Comparison of ENCODE assay signal across 8 cellular contexts in genomic region chr11:107549253-107549953, GRCh38. TPM values are rescaled to one million over a fixed set of nuclear protein-coding genes. Genes with fewer than 3 reads are reported as not detected.
DNase-seq lines count a peak whose midpoint lies in the region; ATAC-seq, FAIRE-seq and TF ChIP-seq lines count a peak whose summit lies in the region.

No MANE protein-coding gene starts in this region.

- peaks cover 27% of the 10 kb centered on the region for H3K4me1 Mint-ChIP-seq in mesothelial cell of epicardium
- peaks cover 4% of the 10 kb centered on the region for H3K4me1 Mint-ChIP-seq in activated T-helper 2 cell treated with anti-CD3 and anti-CD28 coated beads, Interferon-gamma antibody, Interleukin-2, Interleukin-4, amounts not matched to agents 10 μg/mL and 5 μg/mL and 100 μg/mL, durations not matched to agents 14 hours and 24 hours and 36 hours (ENCODE audit: low read depth)

- H3K36me3 ChIP-seq in RWPE2 (ENCODE audit: low read depth), result peaks cover 41% of the 10 kb centered on the region

- DNase-seq in AG04450 (ENCODE audit: low read depth, low spot score), result no peak
- DNase-seq in EL, result peak; percentile 46
- DNase-seq in RWPE2 (ENCODE audit: low spot score), result no peak
- DNase-seq in mesothelial cell of epicardium (ENCODE audit: low spot score in 2 of 2, unreplicated experiment in 2 of 2), result no peak
- no peak for DNase-seq in globus pallidus (ENCODE audit: low spot score)
- no peak for DNase-seq in activated T-helper 2 cell treated with anti-CD3 and anti-CD28 coated beads, Interferon-gamma antibody, Interleukin-2, Interleukin-4, amounts not matched to agents 10 μg/mL and 5 μg/mL and 100 μg/mL, durations not matched to agents 14 hours and 24 hours and 36 hours (ENCODE audit: low spot score)

- TF ChIP-seq CTCF in AG04450 (IDR thresholded peaks at IDR 0.05; ENCODE audit: low read depth, low read length) (peak; percentile 93), RWPE2 (IDR thresholded peaks at IDR 0.05; ENCODE audit: poor library complexity, severe bottlenecking) (peak; percentile 93), mesothelial cell of epicardium (IDR thresholded peaks at IDR 0.05; ENCODE audit: unreplicated experiment) (peak; percentile 76)

- H3K9me3 Mint-ChIP-seq in mesothelial cell of epicardium, result no peaks in the 10 kb centered on the region
- no peaks in the 10 kb centered on the region for H3K9me3 Mint-ChIP-seq in activated T-helper 2 cell treated with anti-CD3 and anti-CD28 coated beads, Interferon-gamma antibody, Interleukin-2, Interleukin-4, amounts not matched to agents 10 μg/mL and 5 μg/mL and 100 μg/mL, durations not matched to agents 14 hours and 24 hours and 36 hours

- no peaks in the 10 kb centered on the region for H3K27me3 Mint-ChIP-seq in mesothelial cell of epicardium (ENCODE audit: low read depth)
- no peaks in the 10 kb centered on the region for H3K27me3 Mint-ChIP-seq in activated T-helper 2 cell treated with anti-CD3 and anti-CD28 coated beads, Interferon-gamma antibody, Interleukin-2, Interleukin-4, amounts not matched to agents 10 μg/mL and 5 μg/mL and 100 μg/mL, durations not matched to agents 14 hours and 24 hours and 36 hours (ENCODE audit: low read depth)

- no peaks in the 10 kb centered on the region for H3K27me3 ChIP-seq in AG04450 (ENCODE audit: control insufficient read depth, insufficient read depth, low read length)
- H3K27me3 ChIP-seq in RWPE2 (ENCODE audit: insufficient read depth, poor library complexity, severe bottlenecking), result no peaks in the 10 kb centered on the region

- POLR2A ChIA-PET in AG04450 (lab: Yijun Ruan, JAX), result no interaction called here

- H3K9me3 ChIP-seq in AG04450 (ENCODE audit: control insufficient read depth, insufficient read depth, low read length) (no peaks in the 10 kb centered on the region), RWPE2 (ENCODE audit: severe bottlenecking) (no peaks in the 10 kb centered on the region)

- peaks cover 16% of the 10 kb centered on the region for H3K4me1 ChIP-seq in RWPE2 (ENCODE audit: insufficient read depth, poor library complexity, severe bottlenecking)

- peaks cover 10% of the 10 kb centered on the region for H3K36me3 Mint-ChIP-seq in mesothelial cell of epicardium
- H3K36me3 Mint-ChIP-seq in activated T-helper 2 cell treated with anti-CD3 and anti-CD28 coated beads, Interferon-gamma antibody, Interleukin-2, Interleukin-4, amounts not matched to agents 10 μg/mL and 5 μg/mL and 100 μg/mL, durations not matched to agents 14 hours and 24 hours and 36 hours (ENCODE audit: low read depth), result peaks cover 46% of the 10 kb centered on the region

- CTCF ChIA-PET in AG04450 (lab: Charles Lee), result interaction anchor here (0.6 to 8.1 kb wide), 26 partner anchors 8 to 305 kb away, joined by 3 to 95 read pairs (median 4); partner anchors contain the start of gene ALKBH8

- H3K4me3 ChIP-seq in AG04450 (ENCODE audit: low read depth, low read length), result no peak overlapping the region
- H3K4me3 ChIP-seq in RWPE2 (ENCODE audit: severe bottlenecking), result no peak overlapping the region

- no peak overlapping the region for H3K4me3 Mint-ChIP-seq in mesothelial cell of epicardium
- H3K4me3 Mint-ChIP-seq in activated T-helper 2 cell treated with anti-CD3 and anti-CD28 coated beads, Interferon-gamma antibody, Interleukin-2, Interleukin-4, amounts not matched to agents 10 μg/mL and 5 μg/mL and 100 μg/mL, durations not matched to agents 14 hours and 24 hours and 36 hours (ENCODE audit: low read depth), result no peak overlapping the region

- ATAC-seq in HG03280 (IDR thresholded peaks at IDR 0.05; ENCODE audit: unreplicated experiment), result peak; percentile 66
- ATAC-seq in RWPE2 (ENCODE audit: low read depth), result no peak

- H3K27ac ChIP-seq in AG04450 (ENCODE audit: low read depth, low read length), result no peak overlapping the region
- no peak overlapping the region for H3K27ac ChIP-seq in RWPE2 (ENCODE audit: poor library complexity, severe bottlenecking)

- peak overlapping the region; percentile 30 for H3K27ac Mint-ChIP-seq in mesothelial cell of epicardium
- H3K27ac Mint-ChIP-seq in activated T-helper 2 cell treated with anti-CD3 and anti-CD28 coated beads, Interferon-gamma antibody, Interleukin-2, Interleukin-4, amounts not matched to agents 10 μg/mL and 5 μg/mL and 100 μg/mL, durations not matched to agents 14 hours and 24 hours and 36 hours, result no peak overlapping the region

- intact Hi-C loops in activated T-helper 2 cell treated with anti-CD3 and anti-CD28 coated beads, Interferon-gamma antibody, Interleukin-2, Interleukin-4, amounts not matched to agents 10 μg/mL and 5 μg/mL and 100 μg/mL, durations not matched to agents 14 hours and 24 hours and 36 hours (cut with micrococcal nuclease), result loop anchor here (1.0 kb wide), 2 partner anchors 11 to 140 kb away; no protein-coding TSS in a partner anchor

- FAIRE-seq in colon (lab: Jason Lieb, UNC), result peak; percentile 53

RNA-seq across cellular contexts. Expression of gene ALKBH8, which starts 16.1 kb away (rescaled TPM):
- polyA plus RNA-seq in AG04450 (2011; rRNA removed), result 4.8 and 7.3 TPM in 2 replicates
- polyA minus RNA-seq in AG04450 (2011; rRNA and poly(A)+ RNA removed), result 6.0 and 9.3 TPM in 2 replicates
- total RNA-seq in mesothelial cell of epicardium, result 5.5 to 7.2 TPM (median 7.1 TPM) in 3 replicates
- 10.6 and 11.9 TPM in 2 replicates for total RNA-seq in activated T-helper 2 cell treated with anti-CD3 and anti-CD28 coated beads, Interferon-gamma antibody, Interleukin-2, Interleukin-4, amounts not matched to agents 10 μg/mL and 5 μg/mL and 100 μg/mL, durations not matched to agents 14 hours and 24 hours and 36 hours

RNA-seq across cellular contexts. Expression of gene ELMOD1, which starts 41.5 kb away (rescaled TPM):
- 0.05 and 0.06 TPM in 2 replicates for polyA plus RNA-seq in AG04450 (2011; rRNA removed)
- polyA minus RNA-seq in AG04450 (2011; rRNA and poly(A)+ RNA removed), result not detected in 2 replicates
- total RNA-seq in mesothelial cell of epicardium, result 0.69 to 0.75 TPM (median 0.73 TPM) in 3 replicates
- total RNA-seq in activated T-helper 2 cell treated with anti-CD3 and anti-CD28 coated beads, Interferon-gamma antibody, Interleukin-2, Interleukin-4, amounts not matched to agents 10 μg/mL and 5 μg/mL and 100 μg/mL, durations not matched to agents 14 hours and 24 hours and 36 hours, result not detected in 2 replicates
